ENCODE assay signal across 32 cellular contexts in the genomic region with DNA sequence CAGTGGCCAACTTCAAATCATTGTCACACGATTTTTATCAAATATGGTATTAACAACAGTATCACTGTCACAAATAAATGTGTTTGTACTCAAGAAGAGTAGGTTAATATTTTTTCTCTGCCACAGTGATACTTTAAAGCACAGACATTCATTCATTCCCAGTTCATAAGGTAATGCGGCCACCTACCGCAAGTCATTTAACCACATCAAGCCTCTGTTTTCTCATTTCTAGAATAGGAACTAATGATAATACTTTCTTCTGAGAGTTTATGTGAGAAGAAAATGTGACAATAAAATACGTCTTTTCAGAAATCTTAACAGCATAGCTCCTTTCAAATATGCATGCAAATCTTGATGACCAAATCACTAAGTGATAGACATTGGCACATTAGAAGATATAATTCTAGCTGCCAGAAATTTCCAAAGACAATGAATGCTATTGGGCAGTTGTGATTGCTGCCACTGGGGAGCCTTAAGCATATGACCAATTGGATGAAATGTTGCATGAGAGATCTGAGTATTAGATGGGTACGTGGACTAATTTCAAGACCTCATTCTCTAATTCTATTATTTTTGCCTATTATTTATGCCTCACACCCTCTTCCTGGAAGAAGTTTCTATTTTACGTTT.
"Had no signal": no experiment of that assay in that cellular context is flagged by ENCODE, and none has a peak within 500 bp of the region (broad histone marks: within the 10 kb centered on the region; RNA-seq: fewer than 3 reads in every experiment).

No MANE protein-coding gene starts in this region.

- H3K4me3 ChIP-seq: adrenal gland, body of pancreas, esophagus muscularis mucosa had no signal

- H3K9me3 Mint-ChIP-seq: activated B cell treated with CpG ODN at 0.5 μM for 24 hours; activated T-cell treated with anti-CD3 and anti-CD28 coated beads, Interleukin-2, amount 50 U/mL, for 4 hours had no signal

- H3K9me3 ChIP-seq: adrenal gland, body of pancreas, esophagus muscularis mucosa had no signal

- H3K4me1 Mint-ChIP-seq: activated B cell treated with CpG ODN at 0.5 μM for 24 hours; activated T-helper 17 cell treated with anti-CD3 and anti-CD28 coated beads, Interleukin-2, amount 50 U/mL, for 72 hours; T-helper 17 cell had no signal

- H3K27me3 ChIP-seq: adrenal gland, body of pancreas, esophagus muscularis mucosa, foreskin keratinocyte had no signal

- DNase-seq: activated B cell treated with CpG ODN at 0.5 μM for 24 hours; activated CD4-positive, alpha-beta T cell treated with anti-CD3 and anti-CD28 coated beads for 48 hours; activated CD4-positive, alpha-beta T cell treated with anti-CD3 and anti-CD28 coated beads, Interleukin-2, amount 50 U/mL, for 1 hour; activated CD4-positive, alpha-beta T cell treated with anti-CD3 and anti-CD28 coated beads, Interleukin-2, amount 50 U/mL, for 48 hours; activated CD8-positive, alpha-beta memory T cell treated with anti-CD3 and anti-CD28 coated beads for 24 hours; activated CD8-positive, alpha-beta T cell treated with anti-CD3 and anti-CD28 coated beads for 36 hours; activated effector memory CD4-positive, alpha-beta T cell treated with Interleukin-2 at 50 U/mL for 16 hours; activated gamma-delta T cell treated with Interleukin-2 at 50 U/mL for 16 hours; activated naive CD4-positive, alpha-beta T cell treated with anti-CD3 and anti-CD28 coated beads, Interleukin-2, amount 50 U/mL, for 16 hours; activated naive CD4-positive, alpha-beta T cell treated with Interleukin-2 at 50 U/mL for 16 hours; activated T-cell treated with anti-CD3 and anti-CD28 coated beads, Interleukin-2, amount 50 U/mL, for 4 hours; adrenal gland; amygdala; aorta; caudate nucleus; cortex of kidney; dermis blood vessel endothelial cell; effector CD4-positive, alpha-beta T cell; effector memory CD8-positive, alpha-beta T cell; erythroblast; foreskin keratinocyte; T-helper 1 cell; T-helper 17 cell; T1000; WERI-Rb-1 had no signal

- H3K4me3 Mint-ChIP-seq: activated B cell treated with CpG ODN at 0.5 μM for 24 hours; activated CD8-positive, alpha-beta T cell treated with anti-CD3 and anti-CD28 coated beads for 36 hours; activated naive CD8-positive, alpha-beta T cell; activated T-cell treated with anti-CD3 and anti-CD28 coated beads, Interleukin-2, amount 50 U/mL, for 4 hours; activated T-helper 17 cell treated with anti-CD3 and anti-CD28 coated beads, Interleukin-2, amount 50 U/mL, for 72 hours; effector memory CD8-positive, alpha-beta T cell; T-helper 17 cell; T-helper 2 cell treated with Interferon-gamma antibody and Interleukin-4, amounts not matched to agents 5 μg/mL and 100 μg/mL, for 36 hours had no signal

- H3K27ac ChIP-seq: adrenal gland, body of pancreas, foreskin keratinocyte, WERI-Rb-1 had no signal

- H3K27ac Mint-ChIP-seq: activated B cell treated with CpG ODN at 0.5 μM for 24 hours; activated CD8-positive, alpha-beta T cell treated with anti-CD3 and anti-CD28 coated beads for 36 hours; activated naive CD8-positive, alpha-beta T cell; activated T-helper 17 cell treated with anti-CD3 and anti-CD28 coated beads, Interleukin-2, amount 50 U/mL, for 72 hours; effector memory CD8-positive, alpha-beta T cell; T-helper 17 cell; T-helper 2 cell treated with Interferon-gamma antibody and Interleukin-4, amounts not matched to agents 5 μg/mL and 100 μg/mL, for 36 hours had no signal

- H3K27me3 Mint-ChIP-seq: activated B cell treated with CpG ODN at 0.5 μM for 24 hours; activated CD8-positive, alpha-beta T cell treated with anti-CD3 and anti-CD28 coated beads for 36 hours; activated naive CD8-positive, alpha-beta T cell; activated T-helper 17 cell treated with anti-CD3 and anti-CD28 coated beads, Interleukin-2, amount 50 U/mL, for 72 hours; effector memory CD8-positive, alpha-beta T cell; T-helper 17 cell had no signal

- H3K4me1 ChIP-seq: adrenal gland, esophagus muscularis mucosa, foreskin keratinocyte had no signal

- FAIRE-seq: colon had no signal

- H3K36me3 ChIP-seq: adrenal gland, esophagus muscularis mucosa, WERI-Rb-1 had no signal

- H3K36me3 Mint-ChIP-seq: activated naive CD8-positive, alpha-beta T cell had no signal

- ATAC-seq: activated CD4-positive, CD25-positive, alpha-beta regulatory T cell treated with anti-CD3 and anti-CD28 coated beads, Interleukin-2, amount 50 U/mL, for 24 hours; activated CD8-positive, alpha-beta T cell treated with anti-CD3 and anti-CD28 coated beads for 36 hours; activated T-cell treated with anti-CD3 and anti-CD28 coated beads, Interleukin-2, amount 50 U/mL, for 4 hours; activated T-helper 17 cell treated with anti-CD3 and anti-CD28 coated beads, Interleukin-2, amount 50 U/mL, for 72 hours; effector memory CD8-positive, alpha-beta T cell; foreskin keratinocyte; T-helper 17 cell had no signal
